Comparison of ENCODE assay signal across 9 cellular contexts in the genomic region with DNA sequence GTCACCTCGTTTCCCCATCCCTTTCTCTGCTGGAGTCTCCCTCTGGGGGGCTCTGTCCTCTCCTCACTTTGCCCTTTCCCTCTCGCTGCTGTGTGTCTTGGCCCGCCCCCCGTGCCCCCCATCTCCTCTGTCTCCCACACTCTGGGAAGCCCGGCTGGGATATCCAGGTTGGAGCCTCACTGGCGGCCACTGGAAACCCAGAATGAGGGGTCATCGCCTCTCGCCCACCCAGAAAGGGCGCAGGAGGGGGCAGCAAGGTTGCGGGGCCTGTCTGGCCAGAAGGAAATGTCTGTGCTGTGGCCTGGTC. TPM values are rescaled to one million over a fixed set of nuclear protein-coding genes. Genes with fewer than 3 reads are reported as not detected.
A peak's percentile ranks its signal among the peaks of the same experiment; 100 is the strongest.
DNase-seq lines count a peak whose midpoint lies in the region; ATAC-seq and TF ChIP-seq lines count a peak whose summit lies in the region.
"Had no signal": no experiment of that assay in that cellular context is flagged by ENCODE, and none has a peak within 500 bp of the region (broad histone marks: within the 10 kb centered on the region; RNA-seq: fewer than 3 reads in every experiment).

No MANE protein-coding gene starts in this region.

- intact Hi-C loops in A673 (cut with micrococcal nuclease; ENCODE audit: unreplicated experiment) (no loop called here), OCI-LY7 (cut with micrococcal nuclease; ENCODE audit: unreplicated experiment) (no loop called here)

- H3K4me2 ChIP-seq in OCI-LY7 (ENCODE audit: low read length), result peak overlapping the region; percentile 88; the same call in 1 of the 2 replicates
- H3K4me2 ChIP-seq in neural cell (ENCODE audit: low read length), result peak overlapping the region; percentile 25

- H3K27me3 ChIP-seq in A673 (replicated peaks; ENCODE audit: insufficient read depth, low read depth, low read length, poor library complexity), result no peaks in the 10 kb centered on the region
- no peaks in the 10 kb centered on the region for H3K27me3 ChIP-seq in neural cell (ENCODE audit: insufficient read depth, low read depth, low read length)

- CTCF ChIA-PET in A673 (lab: Charles Lee) (no interaction called here), OCI-LY7 (lab: Charles Lee; ENCODE audit: unreplicated experiment) (no interaction called here)

- peaks cover 28% of the 10 kb centered on the region for H3K27me3 Mint-ChIP-seq in endothelial cell (ENCODE audit: unreplicated experiment)

- peaks cover 61% of the 10 kb centered on the region for H3K4me1 Mint-ChIP-seq in endothelial cell (ENCODE audit: unreplicated experiment)

- ATAC-seq in GM21619 (IDR thresholded peaks at IDR 0.05; ENCODE audit: unreplicated experiment) (no peak), HG03045 (IDR thresholded peaks at IDR 0.05; ENCODE audit: unreplicated experiment) (no peak), HG03039 (IDR thresholded peaks at IDR 0.05; ENCODE audit: unreplicated experiment) (no peak), HG03457 (IDR thresholded peaks at IDR 0.05; ENCODE audit: unreplicated experiment) (no peak)

- no peaks in the 10 kb centered on the region for H3K9me2 ChIP-seq in OCI-LY7 (ENCODE audit: insufficient read depth, low read length)
- H3K9me2 ChIP-seq in neural cell (ENCODE audit: insufficient read depth, low read length), result no peaks in the 10 kb centered on the region

- H3K36me3 Mint-ChIP-seq in endothelial cell (ENCODE audit: low read depth, unreplicated experiment), result peaks cover 37% of the 10 kb centered on the region

- peaks cover 23% of the 10 kb centered on the region for H3K4me1 ChIP-seq in A673 (ENCODE audit: insufficient read depth, low read length, poor library complexity, severe bottlenecking)
- peaks cover 53% of the 10 kb centered on the region for H3K4me1 ChIP-seq in OCI-LY7 (ENCODE audit: insufficient read depth, low read length, poor library complexity, severe bottlenecking)

- DNase-seq in A673 (ENCODE audit: low spot score) (no peak), OCI-LY7 (ENCODE audit: low spot score) (no peak), endothelial cell (ENCODE audit: low spot score) (no peak)
- DNase-seq: DMS153 had no signal

- TF ChIP-seq CTCF in A673 (conservative IDR thresholded peaks at IDR 0.05; ENCODE audit: low read depth, low read length), result no peak
- TF ChIP-seq CTCF in OCI-LY7 (conservative IDR thresholded peaks at IDR 0.05; ENCODE audit: low read length), result no peak
- no peak for TF ChIP-seq CTCF in endothelial cell (IDR thresholded peaks at IDR 0.05; ENCODE audit: unreplicated experiment)
- TF ChIP-seq CTCF in neural cell (IDR thresholded peaks at IDR 0.05; ENCODE audit: poor library complexity, severe bottlenecking), result no peak

- H3K9me3 ChIP-seq in A673 (ENCODE audit: low read depth, low read length, poor library complexity, severe bottlenecking) (no peaks in the 10 kb centered on the region), OCI-LY7 (ENCODE audit: low read length) (no peaks in the 10 kb centered on the region), neural cell (ENCODE audit: low read length) (no peaks in the 10 kb centered on the region)

- H2AFZ ChIP-seq in OCI-LY7 (ENCODE audit: low read length) (no peak overlapping the region), neural cell (ENCODE audit: low read depth, low read length) (no peak overlapping the region)

- no peaks in the 10 kb centered on the region for H3F3A ChIP-seq in neural cell (ENCODE audit: insufficient read depth, low read length, poor library complexity, severe bottlenecking)

- TF ChIP-seq EP300 in neural cell (conservative IDR thresholded peaks at IDR 0.05; ENCODE audit: poor library complexity, severe bottlenecking), result no peak

- TF ChIP-seq RAD21 in neural cell (conservative IDR thresholded peaks at IDR 0.05), result no peak

- peak overlapping the region; percentile 84 for H3K27ac Mint-ChIP-seq in endothelial cell (ENCODE audit: unreplicated experiment)

- H4K20me1 ChIP-seq in OCI-LY7 (ENCODE audit: insufficient read depth, low read length) (no peaks in the 10 kb centered on the region; the same call in 1 of the 2 replicates), neural cell (ENCODE audit: insufficient read depth) (no peaks in the 10 kb centered on the region)

- peak overlapping the region; percentile 50 for H3K27ac ChIP-seq in A673 (ENCODE audit: low read depth, low read length, poor library complexity, severe bottlenecking)
- H3K27ac ChIP-seq in OCI-LY7 (ENCODE audit: low read depth, low read length, poor library complexity, severe bottlenecking), result peak overlapping the region; percentile 79
- H3K27ac ChIP-seq in neural cell (ENCODE audit: low read length), result no peak overlapping the region

- H3K4me3 Mint-ChIP-seq in endothelial cell (ENCODE audit: unreplicated experiment), result peak overlapping the region; percentile 83

- peak overlapping the region; percentile 54 for H3K9ac ChIP-seq in neural cell (ENCODE audit: low read length)

- no peak overlapping the region for H3K4me3 ChIP-seq in A673 (ENCODE audit: low read depth, low read length, poor library complexity, severe bottlenecking)
- no peak overlapping the region for H3K4me3 ChIP-seq in OCI-LY7 (ENCODE audit: low read depth, low read length, poor library complexity, severe bottlenecking)
- H3K4me3 ChIP-seq in neural cell (ENCODE audit: low read length), result peak overlapping the region; percentile 59

- no TSS peak for BruUV-seq in A673 (replicated peaks; lab: Mats Ljungman, UMichigan)
- BruUV-seq in OCI-LY7 (replicated peaks; lab: Mats Ljungman, UMichigan), result no TSS peak

- H3K36me3 ChIP-seq in A673 (ENCODE audit: insufficient read depth, low read length, poor library complexity, severe bottlenecking) (peaks cover 32% of the 10 kb centered on the region), OCI-LY7 (ENCODE audit: insufficient read depth, low read length) (peaks cover 57% of the 10 kb centered on the region), neural cell (ENCODE audit: insufficient read depth, low read length) (no peaks in the 10 kb centered on the region)

- H3K9me3 Mint-ChIP-seq in endothelial cell (ENCODE audit: unreplicated experiment), result no peaks in the 10 kb centered on the region

- POLR2A ChIA-PET in A673 (lab: Charles Lee; ENCODE audit: low non-redundant PET) (no interaction called here), OCI-LY7 (lab: Charles Lee) (no interaction called here)

- H3K79me2 ChIP-seq in OCI-LY7 (ENCODE audit: insufficient read depth, low read depth, low read length) (no peaks in the 10 kb centered on the region), neural cell (replicated peaks; ENCODE audit: insufficient read depth, low read length) (no peaks in the 10 kb centered on the region)

TF ChIP-seq in neural cell, 6 proteins besides CTCF, POLR2A, EP300 and RAD21:
- TF ChIP-seq EZH2 (IDR thresholded peaks at IDR 0.05; ENCODE audit: borderline replicate concordance, insufficient read depth, low read length, poor library complexity, severe bottlenecking) (no peak), REST (IDR thresholded peaks at IDR 0.05; ENCODE audit: borderline replicate concordance) (no peak), TAF1 (IDR thresholded peaks at IDR 0.05; ENCODE audit: low read depth) (no peak), SMC3 (conservative IDR thresholded peaks at IDR 0.05; ENCODE audit: poor library complexity) (no peak)

RNA-seq across cellular contexts. Expression of gene CCDC97, which starts 15.6 kb away (rescaled TPM):
- total RNA-seq in A673 (2021), result 40.8 and 41.8 TPM in 2 replicates
- total RNA-seq in OCI-LY7 (2014; rRNA removed; shearing (Covaris generic)), result 14.4 and 15.0 TPM in 2 replicates
- 35.0 and 36.6 TPM in 2 replicates for total RNA-seq in OCI-LY7 (2022)
- 28.6 TPM for total RNA-seq in endothelial cell (ENCODE audit: unreplicated experiment)
- polyA plus RNA-seq in neural cell, result 4.9 and 5.5 TPM in 2 replicates
- polyA minus RNA-seq in neural cell, result 8.1 and 10.2 TPM in 2 replicates

RNA-seq across cellular contexts. Expression of gene TGFB1, which starts 28.1 kb away (rescaled TPM):
- total RNA-seq in A673 (2021) (92.4 and 102 TPM in 2 replicates), OCI-LY7 (2022) (69.9 and 88.8 TPM in 2 replicates), endothelial cell (ENCODE audit: unreplicated experiment) (193 TPM)
- total RNA-seq in OCI-LY7 (2014; rRNA removed; shearing (Covaris generic)), result 10.9 and 15.5 TPM in 2 replicates
- polyA plus RNA-seq in neural cell, result 0.10 TPM in 1 of 2 replicates, not detected in the other
- polyA minus RNA-seq in neural cell, result 0.73 TPM in 1 of 2 replicates, not detected in the other

RNA-seq across cellular contexts. Expression of gene B9D2, which starts 38.4 kb away (rescaled TPM):
- total RNA-seq in A673 (2021), result 9.9 and 10.7 TPM in 2 replicates
- 1.7 and 3.9 TPM in 2 replicates for total RNA-seq in OCI-LY7 (2014; rRNA removed; shearing (Covaris generic))
- total RNA-seq in OCI-LY7 (2022), result 3.4 and 5.2 TPM in 2 replicates
- total RNA-seq in endothelial cell (ENCODE audit: unreplicated experiment), result 6.8 TPM
- polyA plus RNA-seq in neural cell, result 13.2 and 15.9 TPM in 2 replicates
- polyA minus RNA-seq in neural cell, result 7.1 and 7.8 TPM in 2 replicates

RNA-seq across cellular contexts. Expression of gene TMEM91, which starts 50.7 kb away (rescaled TPM):
- total RNA-seq in A673 (2021), result 4.9 and 8.7 TPM in 2 replicates
- 5.6 and 10.7 TPM in 2 replicates for total RNA-seq in OCI-LY7 (2014; rRNA removed; shearing (Covaris generic))
- 12.7 and 13.5 TPM in 2 replicates for total RNA-seq in OCI-LY7 (2022)
- total RNA-seq in endothelial cell (ENCODE audit: unreplicated experiment), result 7.6 TPM
- polyA plus RNA-seq in neural cell, result 22.1 and 24.4 TPM in 2 replicates
- polyA minus RNA-seq in neural cell, result 7.5 and 9.5 TPM in 2 replicates
